7 cellular contexts compared by ENCODE assay signal in genomic region chr1:109193653-109194590, GRCh38. TPM values are rescaled to one million over a fixed set of nuclear protein-coding genes. Genes with fewer than 3 reads are reported as not detected.
DNase-seq lines count a peak whose midpoint lies in the region; ATAC-seq and TF ChIP-seq lines count a peak whose summit lies in the region.

No MANE protein-coding gene starts in this region.

- TF ChIP-seq CTCF in GM12864 (IDR thresholded peaks at IDR 0.05; ENCODE audit: low read depth, low read length, missing control alignments) (peak; percentile 85), liver (IDR thresholded peaks at IDR 0.05; ENCODE audit: low read depth, low read length, missing input control) (peak; percentile 84)

- no peak overlapping the region for H3K27ac ChIP-seq in liver (ENCODE audit: low read depth in 1 of 2, low read length in 2 of 2)

- no peaks in the 10 kb centered on the region for H3K9me3 ChIP-seq in liver (ENCODE audit: control insufficient read depth in 4 of 4, low read length in 3 of 4)

- H3K9ac ChIP-seq in liver (ENCODE audit: low read depth in 1 of 2, low read length in 2 of 2): no peak overlapping the region

- H3K4me3 ChIP-seq in GM12864 (ENCODE audit: low read depth, low read length) (no peak overlapping the region), liver (ENCODE audit: low read depth in 1 of 3, low read length in 3 of 3) (no peak overlapping the region)

- TF ChIP-seq RAD21 in liver (IDR thresholded peaks at IDR 0.05): peak; percentile 87 to 93

- DNase-seq in GM12864 (ENCODE audit: low read depth) (peak; percentile 24), SK-MEL-5 (ENCODE audit: low read depth, low spot score) (peak; percentile 68)
- DNase-seq in activated naive CD8-positive, alpha-beta T cell treated with anti-CD3 and anti-CD28 coated beads, Interleukin-2, amount 50 U/mL, for 16 hours (ENCODE audit: low read depth, low spot score): peak; percentile 27
- DNase-seq in stimulated activated naive CD4-positive, alpha-beta T cell treated with Interleukin-2 at 50 U/mL for 16 hours (lab: John Stamatoyannopoulos, UW): peak; percentile 25

- peaks cover 0 to 8% (median 6%) of the 10 kb centered on the region in 4 donors for H3K4me1 ChIP-seq in liver (ENCODE audit: control insufficient read depth in 4 of 4, insufficient read depth in 4 of 4, low read length in 3 of 4)

- no peaks in the 10 kb centered on the region for H3K27me3 ChIP-seq in liver (ENCODE audit: control insufficient read depth in 4 of 4, insufficient read depth in 4 of 4, low read length in 3 of 4)

- no peaks in the 10 kb centered on the region for H3K36me3 ChIP-seq in liver (ENCODE audit: control insufficient read depth in 4 of 4, insufficient read depth in 3 of 4, low read depth in 1 of 4, low read length in 3 of 4)

- ATAC-seq in HG03095 (IDR thresholded peaks at IDR 0.05; ENCODE audit: unreplicated experiment) (peak; percentile 52), HG03342 (IDR thresholded peaks at IDR 0.05; ENCODE audit: unreplicated experiment) (no peak)

- WGBS in liver: 43% methylated on average over 14 of the region's 14 CpGs

- in situ Hi-C loops in SK-MEL-5 (cut with HindIII; ENCODE audit: low pct_unique_long_range_greater_than_20kb, low sequenced_read_pairs): no loop called here

TF ChIP-seq in liver, 16 proteins besides CTCF, POLR2A, EP300 and RAD21:
- TF ChIP-seq SP1 (IDR thresholded peaks at IDR 0.05) (no peak), REST (IDR thresholded peaks at IDR 0.05) (no peak), HNF4A (conservative IDR thresholded peaks at IDR 0.05) (peak; percentile 5 to 25), YY1 (IDR thresholded peaks at IDR 0.05) (peak; percentile 78), ATF3 (IDR thresholded peaks at IDR 0.05) (no peak)

RNA-seq across cellular contexts. Expression of gene SARS1, which starts 19.8 kb away (rescaled TPM):
- 200 and 205 TPM in 2 replicates for total RNA-seq in SK-MEL-5 (2014; rRNA removed; shearing (Covaris generic))
- 226 and 241 TPM in 2 replicates for polyA plus RNA-seq in SK-MEL-5 (2015; cell fraction: cytosol; rRNA removed)
- polyA plus RNA-seq in SK-MEL-5 (2015; cell fraction: nucleus; rRNA removed): 249 and 257 TPM in 2 replicates
- 100 to 1,000 TPM in 1 of 2 donors, 10 to 100 TPM in 1; 57.5 to 104 TPM for total RNA-seq in liver
- polyA plus RNA-seq in liver: 100 to 1,000 TPM in 1 of 2 donors, 10 to 100 TPM in 1; 81.8 to 132 TPM

RNA-seq across cellular contexts. Expression of gene CELSR2, which starts 55.4 kb away (rescaled TPM):
- 3.5 TPM in 2 replicates for total RNA-seq in SK-MEL-5 (2014; rRNA removed; shearing (Covaris generic))
- polyA plus RNA-seq in SK-MEL-5 (2015; cell fraction: cytosol; rRNA removed): 15.9 and 19.4 TPM in 2 replicates
- polyA plus RNA-seq in SK-MEL-5 (2015; cell fraction: nucleus; rRNA removed): 17.9 and 21.0 TPM in 2 replicates
- 1 to 10 TPM; 1.5 to 1.6 TPM for total RNA-seq in liver
- under 1 TPM; 0.73 to 0.78 TPM for polyA plus RNA-seq in liver
